14 cellular contexts compared by ENCODE assay signal in genomic region chr20:46965477-46965876, GRCh38.
DNase-seq lines count a peak whose midpoint lies in the region; ATAC-seq and TF ChIP-seq lines count a peak whose summit lies in the region.
"Had no signal": no experiment of that assay in that cellular context is flagged by ENCODE, and none has a peak within 500 bp of the region (broad histone marks: within the 10 kb centered on the region; RNA-seq: fewer than 3 reads in every experiment).

No MANE protein-coding gene starts in this region.

- H3K4me1 ChIP-seq in mucosa of descending colon (ENCODE audit: low read depth) (no peaks in the 10 kb centered on the region), Peyer's patch (no peaks in the 10 kb centered on the region)
- H3K4me1 ChIP-seq in CD4-positive, alpha-beta memory T cell (ENCODE audit: insufficient read depth, low read length), result no peaks in the 10 kb centered on the region

- H3K36me3 ChIP-seq in mucosa of descending colon (ENCODE audit: low read depth), result no peaks in the 10 kb centered on the region
- no peaks in the 10 kb centered on the region for H3K36me3 ChIP-seq in Peyer's patch
- H3K36me3 ChIP-seq in CD4-positive, alpha-beta memory T cell (ENCODE audit: insufficient read depth, low read length), result no peaks in the 10 kb centered on the region
- H3K36me3 ChIP-seq: cardiac muscle cell had no signal

- no peak overlapping the region for H3K27ac ChIP-seq in Peyer's patch
- no peak overlapping the region for H3K27ac ChIP-seq in CD4-positive, alpha-beta memory T cell (ENCODE audit: low read depth, low read length)
- H3K27ac ChIP-seq: cardiac muscle cell had no signal

- no peaks in the 10 kb centered on the region for H3K4me1 Mint-ChIP-seq in activated CD4-positive, alpha-beta memory T cell treated with anti-CD3 and anti-CD28 coated beads, Interleukin-2, amount 10 ng/mL, durations not matched to agents 7 days and 5 days
- H3K4me1 Mint-ChIP-seq in CD4-positive, alpha-beta memory T cell, result no peaks in the 10 kb centered on the region
- H3K4me1 Mint-ChIP-seq: activated T-helper 17 cell treated with anti-CD3 and anti-CD28 coated beads, Interleukin-2, amount 50 U/mL, for 72 hours; T-helper 17 cell had no signal

- no peak overlapping the region for H3K27ac Mint-ChIP-seq in activated CD4-positive, alpha-beta memory T cell treated with anti-CD3 and anti-CD28 coated beads, Interleukin-2, amount 10 ng/mL, durations not matched to agents 7 days and 5 days
- no peak overlapping the region for H3K27ac Mint-ChIP-seq in CD4-positive, alpha-beta memory T cell
- H3K27ac Mint-ChIP-seq: activated T-helper 17 cell treated with anti-CD3 and anti-CD28 coated beads, Interleukin-2, amount 50 U/mL, for 72 hours; CD8-positive, alpha-beta T cell; mesothelial cell of epicardium; T-helper 17 cell had no signal

- CTCF ChIA-PET in activated CD4-positive, alpha-beta memory T cell treated with anti-CD3 and anti-CD28 coated beads, Interleukin-2, amount 10 ng/mL, durations not matched to agents 7 days and 5 days (lab: Charles Lee), result no interaction called here
- CTCF ChIA-PET in CD4-positive, alpha-beta memory T cell (lab: Charles Lee; ENCODE audit: partially characterized antibody), result no interaction called here

- H3K4me3 ChIP-seq in mucosa of descending colon (no peak overlapping the region), Peyer's patch (no peak overlapping the region)
- no peak overlapping the region for H3K4me3 ChIP-seq in CD4-positive, alpha-beta memory T cell (ENCODE audit: low read length in 2 of 2)
- H3K4me3 ChIP-seq: cardiac muscle cell had no signal

- H3K4me3 Mint-ChIP-seq in activated CD4-positive, alpha-beta memory T cell treated with anti-CD3 and anti-CD28 coated beads, Interleukin-2, amount 10 ng/mL, durations not matched to agents 7 days and 5 days, result no peak overlapping the region
- no peak overlapping the region for H3K4me3 Mint-ChIP-seq in CD4-positive, alpha-beta memory T cell
- H3K4me3 Mint-ChIP-seq: activated T-helper 17 cell treated with anti-CD3 and anti-CD28 coated beads, Interleukin-2, amount 50 U/mL, for 72 hours; CD8-positive, alpha-beta T cell; mesothelial cell of epicardium; T-helper 17 cell had no signal

- ATAC-seq in mucosa of descending colon (peak; percentile 16), left colon (no peak)
- ATAC-seq: activated T-helper 17 cell treated with anti-CD3 and anti-CD28 coated beads, Interleukin-2, amount 50 U/mL, for 72 hours; CD8-positive, alpha-beta T cell; T-helper 17 cell had no signal

- no peak for TF ChIP-seq POLR2A in Peyer's patch (IDR thresholded peaks at IDR 0.05)

- intact Hi-C loops in mucosa of descending colon (cut with DNase I, micrococcal nuclease), result no loop called here
- intact Hi-C loops in left colon (cut with DNase I, micrococcal nuclease), result no loop called here
- intact Hi-C loops in CD4-positive, alpha-beta memory T cell (cut with micrococcal nuclease), result no loop called here

- no peaks in the 10 kb centered on the region for H3K36me3 Mint-ChIP-seq in activated CD4-positive, alpha-beta memory T cell treated with anti-CD3 and anti-CD28 coated beads, Interleukin-2, amount 10 ng/mL, durations not matched to agents 7 days and 5 days (ENCODE audit: low read depth)
- no peaks in the 10 kb centered on the region for H3K36me3 Mint-ChIP-seq in CD4-positive, alpha-beta memory T cell
- H3K36me3 Mint-ChIP-seq: CD8-positive, alpha-beta T cell; mesothelial cell of epicardium had no signal

- no peaks in the 10 kb centered on the region for H3K9me3 Mint-ChIP-seq in activated CD4-positive, alpha-beta memory T cell treated with anti-CD3 and anti-CD28 coated beads, Interleukin-2, amount 10 ng/mL, durations not matched to agents 7 days and 5 days
- H3K9me3 Mint-ChIP-seq in CD4-positive, alpha-beta memory T cell, result peaks cover 0 to 3% (median 0%) of the 10 kb centered on the region in 8 donors
- H3K9me3 Mint-ChIP-seq: activated T-helper 17 cell treated with anti-CD3 and anti-CD28 coated beads, Interleukin-2, amount 50 U/mL, for 72 hours; CD8-positive, alpha-beta T cell; mesothelial cell of epicardium had no signal

- POLR2A ChIA-PET in activated CD4-positive, alpha-beta memory T cell treated with anti-CD3 and anti-CD28 coated beads, Interleukin-2, amount 10 ng/mL, durations not matched to agents 7 days and 5 days (lab: Charles Lee), result no interaction called here
- POLR2A ChIA-PET in CD4-positive, alpha-beta memory T cell (lab: Charles Lee; ENCODE audit: partially characterized antibody), result no interaction called here

- TF ChIP-seq CTCF in mucosa of descending colon (IDR thresholded peaks at IDR 0.05), result no peak
- TF ChIP-seq CTCF in Peyer's patch (IDR thresholded peaks at IDR 0.05), result no peak

- H3K9me3 ChIP-seq in mucosa of descending colon, result no peaks in the 10 kb centered on the region
- H3K9me3 ChIP-seq in Peyer's patch, result no peaks in the 10 kb centered on the region
- no peaks in the 10 kb centered on the region for H3K9me3 ChIP-seq in CD4-positive, alpha-beta memory T cell (ENCODE audit: control insufficient read depth in 1 of 2, low read length in 2 of 2)

- H3K27me3 Mint-ChIP-seq in activated CD4-positive, alpha-beta memory T cell treated with anti-CD3 and anti-CD28 coated beads, Interleukin-2, amount 10 ng/mL, durations not matched to agents 7 days and 5 days, result peaks cover 38% of the 10 kb centered on the region
- H3K27me3 Mint-ChIP-seq in CD4-positive, alpha-beta memory T cell, result peaks cover 2 to 9% of the 10 kb centered on the region in 2 donors

- H3K27me3 ChIP-seq in Peyer's patch, result no peaks in the 10 kb centered on the region
- no peaks in the 10 kb centered on the region for H3K27me3 ChIP-seq in CD4-positive, alpha-beta memory T cell (ENCODE audit: insufficient read depth, low read length)
- H3K27me3 ChIP-seq: cardiac muscle cell had no signal

- peak; percentile 99 for DNase-seq in DMS53 treated with DMSO at 0.1 percent for 48 hours (lab: John Stamatoyannopoulos, UW; ENCODE audit: unreplicated experiment)
- peak; percentile 74 for DNase-seq in NCI-H2196 treated with DMSO at 0.1 percent for 48 hours (lab: John Stamatoyannopoulos, UW; ENCODE audit: unreplicated experiment)
- DNase-seq in ecto neural progenitor cell (ENCODE audit: low spot score), result peak; percentile 38
- DNase-seq in mucosa of descending colon, result no peak
- no peak for DNase-seq in Peyer's patch
- DNase-seq in left colon, result no peak
- no peak for DNase-seq in activated CD4-positive, alpha-beta memory T cell treated with anti-CD3 and anti-CD28 coated beads, Interleukin-2, amount 10 ng/mL, durations not matched to agents 7 days and 5 days
- no peak for DNase-seq in CD4-positive, alpha-beta memory T cell
- DNase-seq: CD8-positive, alpha-beta T cell; retina; T-helper 17 cell had no signal

Comparison
In these comparisons a context has a peak if more than half of its experiments do, and no peak if none do; other contexts are left out.
1. DNase-seq: peak in DMS53 treated with DMSO at 0.1 percent for 48 hours (single experiment), NCI-H2196 treated with DMSO at 0.1 percent for 48 hours (single experiment) and ecto neural progenitor cell (single experiment); none in mucosa of descending colon (0 of 3), Peyer's patch (0 of 3), left colon (0 of 2), activated CD4-positive, alpha-beta memory T cell treated with anti-CD3 and anti-CD28 coated beads, Interleukin-2, amount 10 ng/mL, durations not matched to agents 7 days and 5 days (single experiment) and CD4-positive, alpha-beta memory T cell (0 of 5).